In genomic region chr1:159071970-159072582, GRCh38 we compare ENCODE assay signal across 8 cellular contexts. TPM values are rescaled to one million over a fixed set of nuclear protein-coding genes. Genes with fewer than 3 reads are reported as not detected.
DNase-seq lines count a peak whose midpoint lies in the region; ATAC-seq, FAIRE-seq and TF ChIP-seq lines count a peak whose summit lies in the region.

No MANE protein-coding gene starts in this region.

- H3K36me3 ChIP-seq in ascending aorta (no peaks in the 10 kb centered on the region), right atrium auricular region (no peaks in the 10 kb centered on the region)

- DNase-seq in AG09319 (ENCODE audit: extremely low read depth, low read depth) (peak; percentile 56), GM19239 (ENCODE audit: insufficient read length, low spot score) (no peak), NCI-H446 (lab: John Stamatoyannopoulos, UW) (peak; percentile 18 to 68), ascending aorta (ENCODE audit: low spot score in 2 of 2) (no peak), right atrium auricular region (ENCODE audit: low spot score) (no peak), skeletal muscle cell (ENCODE audit: low read depth) (peak; percentile 36)

- H3K27me3 ChIP-seq in ascending aorta, result no peaks in the 10 kb centered on the region
- H3K27me3 ChIP-seq in right atrium auricular region, result no peaks in the 10 kb centered on the region

- H3K4me3 ChIP-seq in ascending aorta, result no peak overlapping the region
- no peak overlapping the region for H3K4me3 ChIP-seq in right atrium auricular region
- H3K4me3 ChIP-seq in skeletal muscle cell (ENCODE audit: low read depth, low read length), result no peak overlapping the region

- H3K9me3 ChIP-seq in ascending aorta (no peaks in the 10 kb centered on the region), right atrium auricular region (no peaks in the 10 kb centered on the region)

- H3K27ac ChIP-seq in ascending aorta (no peak overlapping the region), right atrium auricular region (no peak overlapping the region)

- TF ChIP-seq CTCF in AG09319 (IDR thresholded peaks at IDR 0.05; ENCODE audit: low read depth, low read length), result peak; percentile 67
- TF ChIP-seq CTCF in ascending aorta (IDR thresholded peaks at IDR 0.05), result peak; percentile 25 to 71 (median 67)
- peak; percentile 58 to 75 for TF ChIP-seq CTCF in right atrium auricular region (IDR thresholded peaks at IDR 0.05)

- intact Hi-C loops in ascending aorta (cut with DNase I), result loop anchor here (1.0 kb wide), 1 partner anchor 869 kb away; no protein-coding TSS in a partner anchor

- peak; percentile 98 for FAIRE-seq in GM19239 (lab: Jason Lieb, UNC)

- ATAC-seq in GM19023 (IDR thresholded peaks at IDR 0.05; ENCODE audit: unreplicated experiment) (no peak), GM19452 (IDR thresholded peaks at IDR 0.05; ENCODE audit: unreplicated experiment) (no peak)

- H3K4me1 ChIP-seq in ascending aorta (no peaks in the 10 kb centered on the region), right atrium auricular region (no peaks in the 10 kb centered on the region)

RNA-seq across cellular contexts. Expression of gene AIM2, which starts 4.5 kb away (rescaled TPM):
- total RNA-seq in ascending aorta (0.43 TPM), right atrium auricular region (not detected)

Comparison
In these comparisons a context has a peak if more than half of its experiments do, and no peak if none do; other contexts are left out.
1. DNase-seq: peak in AG09319 (single experiment), NCI-H446 (2 of 2) and skeletal muscle cell (single experiment); none in GM19239 (single experiment), ascending aorta (0 of 2) and right atrium auricular region (single experiment).
2. Peak in every context shown above with its lines, with median percentiles within 50 percentile points of each other: CTCF ChIP-seq.